ENCODE assay signal across 13 cellular contexts in genomic region chr1:173276922-173277800, GRCh38.
DNase-seq lines count a peak whose midpoint lies in the region; ATAC-seq lines count a peak whose summit lies in the region.
"Had no signal": no experiment of that assay in that cellular context is flagged by ENCODE, and none has a peak within 500 bp of the region (broad histone marks: within the 10 kb centered on the region; RNA-seq: fewer than 3 reads in every experiment).

No MANE protein-coding gene starts in this region.

- DNase-seq in NCI-H2029 (lab: John Stamatoyannopoulos, UW) = no peak
- DNase-seq in superior temporal gyrus (ENCODE audit: extremely low spot score) = no peak
- DNase-seq in effector CD4-positive, alpha-beta T cell = no peak
- DNase-seq in stimulated activated CD4-positive, alpha-beta T cell treated with anti-CD3 and anti-CD28 coated beads, Interleukin-4, amount 100 ng/mL, for 1 hour = no peak
- DNase-seq: activated CD4-positive, alpha-beta T cell treated with anti-CD3 and anti-CD28 coated beads, Interleukin-2, amount 10 ng/mL, durations not matched to agents 7 days and 5 days; IMR-90; mesenchymal stem cell; NCI-H345; SHP77 treated with DMSO at 0.1 percent for 48 hours had no signal

- no peaks in the 10 kb centered on the region for H3K27me3 Mint-ChIP-seq in activated T-helper 17 cell treated with anti-CD3 and anti-CD28 coated beads, Interleukin-2, amount 50 U/mL, for 72 hours

- no peak overlapping the region for H3K27ac Mint-ChIP-seq in activated T-helper 17 cell treated with anti-CD3 and anti-CD28 coated beads, Interleukin-2, amount 50 U/mL, for 72 hours
- H3K27ac Mint-ChIP-seq: activated CD4-positive, alpha-beta T cell treated with anti-CD3 and anti-CD28 coated beads, Interleukin-2, amount 10 ng/mL, durations not matched to agents 7 days and 5 days had no signal

- no peak overlapping the region for H3K4me3 Mint-ChIP-seq in activated T-helper 17 cell treated with anti-CD3 and anti-CD28 coated beads, Interleukin-2, amount 50 U/mL, for 72 hours
- H3K4me3 Mint-ChIP-seq: activated CD4-positive, alpha-beta T cell treated with anti-CD3 and anti-CD28 coated beads, Interleukin-2, amount 10 ng/mL, durations not matched to agents 7 days and 5 days had no signal

- H3K9me3 Mint-ChIP-seq in activated T-helper 17 cell treated with anti-CD3 and anti-CD28 coated beads, Interleukin-2, amount 50 U/mL, for 72 hours = no peaks in the 10 kb centered on the region
- H3K9me3 Mint-ChIP-seq: activated CD4-positive, alpha-beta T cell treated with anti-CD3 and anti-CD28 coated beads, Interleukin-2, amount 10 ng/mL, durations not matched to agents 7 days and 5 days had no signal

- H3K36me3 Mint-ChIP-seq in activated T-helper 17 cell treated with anti-CD3 and anti-CD28 coated beads, Interleukin-2, amount 50 U/mL, for 72 hours (ENCODE audit: low read depth) = no peaks in the 10 kb centered on the region

- ATAC-seq in GM18868 (IDR thresholded peaks at IDR 0.05; ENCODE audit: unreplicated experiment) (peak; percentile 89), GM21390 (IDR thresholded peaks at IDR 0.05; ENCODE audit: unreplicated experiment) (peak; percentile 96), HG03060 (IDR thresholded peaks at IDR 0.05; ENCODE audit: low read depth, unreplicated experiment) (peak; percentile 75)
- ATAC-seq in activated T-helper 17 cell treated with anti-CD3 and anti-CD28 coated beads, Interleukin-2, amount 50 U/mL, for 72 hours (replicated peaks) = peak; percentile 66

- no peaks in the 10 kb centered on the region for H3K4me1 Mint-ChIP-seq in activated T-helper 17 cell treated with anti-CD3 and anti-CD28 coated beads, Interleukin-2, amount 50 U/mL, for 72 hours
